In genomic region chr5:134245692-134246091, GRCh38 we compare ENCODE assay signal across 1 cellular context.
TF ChIP-seq lines count a peak whose summit lies in the region.

No MANE protein-coding gene starts in this region.

TF ChIP-seq in GM23338, 12 proteins besides CTCF, POLR2A, EP300 and RAD21:
- TF ChIP-seq REST (IDR thresholded peaks at IDR 0.05; ENCODE audit: unreplicated experiment): no peak
- no peak for TF ChIP-seq CREB1 (CRISPR knock-in tag; IDR thresholded peaks at IDR 0.05; ENCODE audit: low read depth)
- TF ChIP-seq POLR2AphosphoS5 (IDR thresholded peaks at IDR 0.05; ENCODE audit: low read depth): no peak
- TF ChIP-seq ETS1 (IDR thresholded peaks at IDR 0.05): no peak
- TF ChIP-seq EZH2 (IDR thresholded peaks at IDR 0.05; ENCODE audit: low read depth, unreplicated experiment): no peak
- TF ChIP-seq ZNF114 (CRISPR knock-in tag; IDR thresholded peaks at IDR 0.05): no peak
- TF ChIP-seq NANOG (IDR thresholded peaks at IDR 0.05; ENCODE audit: borderline replicate concordance): no peak
- no peak for TF ChIP-seq JUNB (IDR thresholded peaks at IDR 0.05; ENCODE audit: unreplicated experiment)
- no peak for TF ChIP-seq ZNF331 (CRISPR knock-in tag; IDR thresholded peaks at IDR 0.05; ENCODE audit: low read depth)
- no peak for TF ChIP-seq STAT1 (IDR thresholded peaks at IDR 0.05; ENCODE audit: unreplicated experiment)
- no peak for TF ChIP-seq EZH2phosphoT487 (IDR thresholded peaks at IDR 0.05; ENCODE audit: unreplicated experiment)
